In genomic region chr1:224995602-224996001, GRCh38 we compare ENCODE assay signal across 39 cellular contexts.
"Had no signal": no experiment of that assay in that cellular context is flagged by ENCODE, and none has a peak within 500 bp of the region (broad histone marks: within the 10 kb centered on the region; RNA-seq: fewer than 3 reads in every experiment).

No MANE protein-coding gene starts in this region.

- H3K4me1 ChIP-seq: adrenal gland, body of pancreas, breast epithelium had no signal

- ATAC-seq: activated CD4-positive, alpha-beta T cell treated with anti-CD3 and anti-CD28 coated beads for 36 hours; activated CD4-positive, CD25-positive, alpha-beta regulatory T cell treated with anti-CD3 and anti-CD28 coated beads, Interleukin-2, amount 50 U/mL, for 24 hours; activated CD8-positive, alpha-beta memory T cell treated with anti-CD3 and anti-CD28 coated beads, Interleukin-2, amount 10 ng/mL, durations not matched to agents 7 days and 5 days; activated CD8-positive, alpha-beta T cell treated with anti-CD3 and anti-CD28 coated beads, Interleukin-2, amount 10 ng/mL, durations not matched to agents 7 days and 5 days; activated naive CD4-positive, alpha-beta T cell treated with anti-CD3 and anti-CD28 coated beads, Interleukin-2, amount 50 U/mL, for 72 hours; activated T-helper 17 cell treated with anti-CD3 and anti-CD28 coated beads, Interleukin-2, amount 50 U/mL, for 72 hours; body of pancreas; WTC11 had no signal

- H3K4me3 Mint-ChIP-seq: activated CD4-positive, alpha-beta memory T cell treated with anti-CD3 and anti-CD28 coated beads, Interleukin-2, amount 10 ng/mL, durations not matched to agents 7 days and 5 days; activated CD4-positive, alpha-beta T cell treated with anti-CD3 and anti-CD28 coated beads for 36 hours; activated CD4-positive, alpha-beta T cell treated with anti-CD3 and anti-CD28 coated beads, Interleukin-2, amount 10 ng/mL, durations not matched to agents 7 days and 5 days; activated CD8-positive, alpha-beta memory T cell treated with anti-CD3 and anti-CD28 coated beads, Interleukin-2, amount 10 ng/mL, durations not matched to agents 7 days and 5 days; activated CD8-positive, alpha-beta T cell treated with anti-CD3 and anti-CD28 coated beads, Interleukin-2, amount 10 ng/mL, durations not matched to agents 7 days and 5 days; activated naive CD4-positive, alpha-beta T cell treated with anti-CD3 and anti-CD28 coated beads for 36 hours; activated naive CD8-positive, alpha-beta T cell treated with anti-CD3 and anti-CD28 coated beads for 36 hours; activated T-cell treated with anti-CD3 and anti-CD28 coated beads, Interleukin-2, amount 50 U/mL, for 24 hours; activated T-helper 1 cell treated with anti-CD3 and anti-CD28 coated beads, Interleukin-12 subunit alpha, Interleukin-12 subunit beta, Interleukin-2, Interleukin-4 antibody, amounts not matched to agents 30 ng/mL and 10 ng/mL and 1 ng/mL, durations not matched to agents 14 hours and 24 hours and 36 hours; activated T-helper 17 cell treated with anti-CD3 and anti-CD28 coated beads, Interleukin-2, amount 50 U/mL, for 72 hours; central memory CD8-positive, alpha-beta T cell; T-helper 1 cell treated with Interleukin-12 subunit alpha and Interleukin-12 subunit beta and Interleukin-4 antibody, amounts not matched to agents 30 μg/mL and 1 μg/mL, for 36 hours; T-helper 2 cell treated with Interferon-gamma antibody and Interleukin-4, amounts not matched to agents 5 μg/mL and 100 μg/mL, for 36 hours; WTC11 had no signal

- H3K36me3 ChIP-seq: adrenal gland, brain microvascular endothelial cell, breast epithelium, WERI-Rb-1 had no signal

- H3K9me3 ChIP-seq: adrenal gland, body of pancreas had no signal

- H3K36me3 Mint-ChIP-seq: activated CD8-positive, alpha-beta memory T cell treated with anti-CD3 and anti-CD28 coated beads, Interleukin-2, amount 10 ng/mL, durations not matched to agents 7 days and 5 days; activated naive CD8-positive, alpha-beta T cell treated with anti-CD3 and anti-CD28 coated beads for 36 hours had no signal

- H3K27me3 ChIP-seq: adrenal gland, body of pancreas, brain microvascular endothelial cell, breast epithelium had no signal

- H3K27me3 Mint-ChIP-seq: activated CD4-positive, alpha-beta memory T cell treated with anti-CD3 and anti-CD28 coated beads, Interleukin-2, amount 10 ng/mL, durations not matched to agents 7 days and 5 days; activated CD4-positive, alpha-beta T cell treated with anti-CD3 and anti-CD28 coated beads for 36 hours; activated CD4-positive, alpha-beta T cell treated with anti-CD3 and anti-CD28 coated beads, Interleukin-2, amount 10 ng/mL, durations not matched to agents 7 days and 5 days; activated CD8-positive, alpha-beta memory T cell treated with anti-CD3 and anti-CD28 coated beads, Interleukin-2, amount 10 ng/mL, durations not matched to agents 7 days and 5 days; activated naive CD8-positive, alpha-beta T cell treated with anti-CD3 and anti-CD28 coated beads for 36 hours had no signal

- DNase-seq: activated CD4-positive, alpha-beta memory T cell treated with anti-CD3 and anti-CD28 coated beads, Interleukin-2, amount 10 ng/mL, durations not matched to agents 7 days and 5 days; activated CD4-positive, alpha-beta T cell treated with anti-CD3 and anti-CD28 coated beads for 1 hour; activated CD4-positive, alpha-beta T cell treated with anti-CD3 and anti-CD28 coated beads for 36 hours; activated CD4-positive, alpha-beta T cell treated with anti-CD3 and anti-CD28 coated beads for 48 hours; activated CD4-positive, alpha-beta T cell treated with anti-CD3 and anti-CD28 coated beads, Interleukin-2, amount 10 ng/mL, durations not matched to agents 7 days and 5 days; activated CD4-positive, alpha-beta T cell treated with anti-CD3 and anti-CD28 coated beads, Interleukin-2, amount 50 U/mL, for 48 hours; activated CD4-positive, CD25-positive, alpha-beta regulatory T cell; activated CD8-positive, alpha-beta memory T cell treated with anti-CD3 and anti-CD28 coated beads for 24 hours; activated CD8-positive, alpha-beta memory T cell treated with anti-CD3 and anti-CD28 coated beads, Interleukin-2, amount 10 ng/mL, durations not matched to agents 7 days and 5 days; activated CD8-positive, alpha-beta memory T cell treated with anti-CD3 and anti-CD28 coated beads, Interleukin-2, amount 50 U/mL, for 48 hours; activated CD8-positive, alpha-beta T cell treated with anti-CD3 and anti-CD28 coated beads, Interleukin-2, amount 10 ng/mL, durations not matched to agents 7 days and 5 days; activated effector memory CD4-positive, alpha-beta T cell treated with anti-CD3 and anti-CD28 coated beads, Interleukin-2, amount 50 U/mL, for 16 hours; activated gamma-delta T cell treated with Interleukin-2 at 50 U/mL for 16 hours; activated naive CD4-positive, alpha-beta T cell; activated naive CD4-positive, alpha-beta T cell treated with anti-CD3 and anti-CD28 coated beads for 36 hours; activated naive CD4-positive, alpha-beta T cell treated with anti-CD3 and anti-CD28 coated beads, Interleukin-2, amount 50 U/mL, for 16 hours; activated naive CD8-positive, alpha-beta T cell treated with anti-CD3 and anti-CD28 coated beads for 36 hours; activated T-cell treated with anti-CD3 and anti-CD28 coated beads, Interleukin-2, amount 50 U/mL, for 24 hours; activated T-cell treated with anti-CD3 and anti-CD28 coated beads, Interleukin-2, amount 50 U/mL, for 48 hours; adrenal gland; amniotic stem cell; aorta; body of pancreas; brain microvascular endothelial cell; cerebellar nuclear complex; T-helper 1 cell; T-helper 2 cell; T-helper 9 cell; WERI-Rb-1 had no signal

- H3K4me1 Mint-ChIP-seq: activated CD4-positive, alpha-beta memory T cell treated with anti-CD3 and anti-CD28 coated beads, Interleukin-2, amount 10 ng/mL, durations not matched to agents 7 days and 5 days; activated CD4-positive, alpha-beta T cell treated with anti-CD3 and anti-CD28 coated beads for 36 hours; activated CD4-positive, alpha-beta T cell treated with anti-CD3 and anti-CD28 coated beads, Interleukin-2, amount 10 ng/mL, durations not matched to agents 7 days and 5 days; activated CD8-positive, alpha-beta memory T cell treated with anti-CD3 and anti-CD28 coated beads, Interleukin-2, amount 10 ng/mL, durations not matched to agents 7 days and 5 days; activated naive CD8-positive, alpha-beta T cell treated with anti-CD3 and anti-CD28 coated beads for 36 hours; activated T-helper 17 cell treated with anti-CD3 and anti-CD28 coated beads, Interleukin-2, amount 50 U/mL, for 72 hours; central memory CD8-positive, alpha-beta T cell; WTC11 had no signal

- H3K27ac Mint-ChIP-seq: activated CD4-positive, alpha-beta memory T cell treated with anti-CD3 and anti-CD28 coated beads, Interleukin-2, amount 10 ng/mL, durations not matched to agents 7 days and 5 days; activated CD4-positive, alpha-beta T cell treated with anti-CD3 and anti-CD28 coated beads for 36 hours; activated CD4-positive, alpha-beta T cell treated with anti-CD3 and anti-CD28 coated beads, Interleukin-2, amount 10 ng/mL, durations not matched to agents 7 days and 5 days; activated CD8-positive, alpha-beta memory T cell treated with anti-CD3 and anti-CD28 coated beads, Interleukin-2, amount 10 ng/mL, durations not matched to agents 7 days and 5 days; activated CD8-positive, alpha-beta T cell treated with anti-CD3 and anti-CD28 coated beads, Interleukin-2, amount 10 ng/mL, durations not matched to agents 7 days and 5 days; activated naive CD4-positive, alpha-beta T cell treated with anti-CD3 and anti-CD28 coated beads for 36 hours; activated naive CD4-positive, alpha-beta T cell treated with anti-CD3 and anti-CD28 coated beads, Interleukin-2, amount 50 U/mL, for 72 hours; activated naive CD8-positive, alpha-beta T cell treated with anti-CD3 and anti-CD28 coated beads for 36 hours; activated T-cell treated with anti-CD3 and anti-CD28 coated beads, Interleukin-2, amount 50 U/mL, for 24 hours; activated T-helper 1 cell treated with anti-CD3 and anti-CD28 coated beads, Interleukin-12 subunit alpha, Interleukin-12 subunit beta, Interleukin-2, Interleukin-4 antibody, amounts not matched to agents 30 ng/mL and 10 ng/mL and 1 ng/mL, durations not matched to agents 14 hours and 24 hours and 36 hours; activated T-helper 17 cell treated with anti-CD3 and anti-CD28 coated beads, Interleukin-2, amount 50 U/mL, for 72 hours; T-helper 1 cell treated with Interleukin-12 subunit alpha and Interleukin-12 subunit beta and Interleukin-4 antibody, amounts not matched to agents 30 μg/mL and 1 μg/mL, for 36 hours; T-helper 2 cell treated with Interferon-gamma antibody and Interleukin-4, amounts not matched to agents 5 μg/mL and 100 μg/mL, for 36 hours; WTC11 had no signal

- H3K9me3 Mint-ChIP-seq: activated CD4-positive, alpha-beta memory T cell treated with anti-CD3 and anti-CD28 coated beads, Interleukin-2, amount 10 ng/mL, durations not matched to agents 7 days and 5 days had no signal

- H3K27ac ChIP-seq: adrenal gland, body of pancreas, brain microvascular endothelial cell, breast epithelium, WERI-Rb-1 had no signal

- H3K4me3 ChIP-seq: adrenal gland, body of pancreas, breast epithelium had no signal

- FAIRE-seq: astrocyte had no signal
